1 cellular context compared by ENCODE assay signal in genomic region chr13:82407321-82407720, GRCh38.
TF ChIP-seq lines count a peak whose summit lies in the region.

No MANE protein-coding gene starts in this region.

TF ChIP-seq in GM23338, 12 proteins besides CTCF, POLR2A, EP300 and RAD21:
- TF ChIP-seq ZNF462 (CRISPR knock-in tag; IDR thresholded peaks at IDR 0.05): no peak
- no peak for TF ChIP-seq EZH2phosphoT487 (IDR thresholded peaks at IDR 0.05; ENCODE audit: unreplicated experiment)
- no peak for TF ChIP-seq STAT1 (IDR thresholded peaks at IDR 0.05; ENCODE audit: unreplicated experiment)
- TF ChIP-seq ZNF331 (CRISPR knock-in tag; IDR thresholded peaks at IDR 0.05; ENCODE audit: low read depth): no peak
- no peak for TF ChIP-seq EZH2 (IDR thresholded peaks at IDR 0.05; ENCODE audit: low read depth, unreplicated experiment)
- no peak for TF ChIP-seq ZNF114 (CRISPR knock-in tag; IDR thresholded peaks at IDR 0.05)
- TF ChIP-seq NANOG (IDR thresholded peaks at IDR 0.05; ENCODE audit: borderline replicate concordance): no peak
- no peak for TF ChIP-seq ETS1 (IDR thresholded peaks at IDR 0.05)
TF ChIP-seq in GM23338: peak in this region for 0.
